In the genomic region with DNA sequence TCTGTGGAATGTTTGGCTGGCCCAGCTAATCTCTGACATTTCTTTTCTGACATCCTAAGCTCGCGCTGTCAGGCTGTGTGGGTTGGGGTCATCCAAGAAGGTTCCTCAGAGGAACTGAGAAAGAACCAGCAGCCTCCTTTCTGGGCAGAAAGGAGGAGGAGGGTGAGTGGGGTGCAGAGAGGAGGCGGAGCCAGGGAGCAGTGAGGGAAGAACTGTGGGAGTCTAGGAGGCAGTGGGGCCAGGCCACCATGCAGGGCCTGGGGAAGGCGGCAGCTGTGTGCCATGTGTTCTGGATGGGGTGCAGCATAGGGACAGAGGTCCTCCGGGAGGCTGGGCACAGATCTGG, we compare ENCODE assay signal across 10 cellular contexts. TPM values are rescaled to one million over a fixed set of nuclear protein-coding genes. Genes with fewer than 3 reads are reported as not detected.
DNase-seq lines count a peak whose midpoint lies in the region; ATAC-seq and TF ChIP-seq lines count a peak whose summit lies in the region.
"Had no signal": no experiment of that assay in that cellular context is flagged by ENCODE, and none has a peak within 500 bp of the region (broad histone marks: within the 10 kb centered on the region; RNA-seq: fewer than 3 reads in every experiment).

No MANE protein-coding gene starts in this region.

- H3K36me3 Mint-ChIP-seq in Calu3 (ENCODE audit: insufficient read depth, unreplicated experiment) (peaks cover 64% of the 10 kb centered on the region), memory B cell (peaks cover 12% of the 10 kb centered on the region), osteocyte (ENCODE audit: unreplicated experiment) (no peaks in the 10 kb centered on the region)

- peak; percentile 5 for TF ChIP-seq POLR2A in GM19193 (IDR thresholded peaks at IDR 0.05; ENCODE audit: extremely low read depth, insufficient read depth, insufficient read length)

- TF ChIP-seq CTCF in Calu3 (IDR thresholded peaks at IDR 0.05; ENCODE audit: unreplicated experiment) (no peak), osteocyte (IDR thresholded peaks at IDR 0.05) (no peak)

- peak overlapping the region; percentile 59 for H3K27ac Mint-ChIP-seq in Calu3 (ENCODE audit: unreplicated experiment)
- H3K27ac Mint-ChIP-seq in memory B cell, result peak overlapping the region; percentile 90
- H3K27ac Mint-ChIP-seq in osteocyte (ENCODE audit: unreplicated experiment), result no peak overlapping the region

- peaks cover 85% of the 10 kb centered on the region for H3K4me1 Mint-ChIP-seq in Calu3 (ENCODE audit: low read depth, unreplicated experiment)
- H3K4me1 Mint-ChIP-seq in memory B cell, result peaks cover 71% of the 10 kb centered on the region
- H3K4me1 Mint-ChIP-seq in osteocyte (ENCODE audit: unreplicated experiment), result peaks cover 4% of the 10 kb centered on the region

- peak; percentile 26 for ATAC-seq in memory B cell (ENCODE audit: low read depth)
- ATAC-seq in HG02571 (IDR thresholded peaks at IDR 0.05; ENCODE audit: unreplicated experiment), result no peak
- no peak for ATAC-seq in HG02852 (IDR thresholded peaks at IDR 0.05; ENCODE audit: unreplicated experiment)

- DNase-seq in Calu3, result no peak
- peak; percentile 46 for DNase-seq in SKM-1 (lab: John Stamatoyannopoulos, UW; ENCODE audit: unreplicated experiment)
- DNase-seq in memory B cell (ENCODE audit: low spot score in 2 of 2), result no peak
- DNase-seq in osteocyte (ENCODE audit: extremely low spot score, unreplicated experiment), result no peak
- no peak for DNase-seq in AG20443 (ENCODE audit: low spot score)
- DNase-seq: NCI-H2081; stimulated activated naive CD4-positive, alpha-beta T cell had no signal

- CTCF ChIA-PET in Calu3 (lab: Charles Lee), result no interaction called here

- H3K9me3 Mint-ChIP-seq in Calu3 (ENCODE audit: low read depth, unreplicated experiment), result no peaks in the 10 kb centered on the region
- no peaks in the 10 kb centered on the region for H3K9me3 Mint-ChIP-seq in memory B cell
- H3K9me3 Mint-ChIP-seq in osteocyte (ENCODE audit: unreplicated experiment), result no peaks in the 10 kb centered on the region

- H3K4me3 Mint-ChIP-seq in Calu3 (ENCODE audit: low read depth, unreplicated experiment) (peak overlapping the region; percentile 80), memory B cell (peak overlapping the region; percentile 84), osteocyte (ENCODE audit: unreplicated experiment) (no peak overlapping the region)

- intact Hi-C loops in Calu3 (cut with micrococcal nuclease; ENCODE audit: unreplicated experiment), result no loop called here

- H3K27me3 Mint-ChIP-seq in Calu3 (ENCODE audit: unreplicated experiment), result no peaks in the 10 kb centered on the region
- H3K27me3 Mint-ChIP-seq in memory B cell, result no peaks in the 10 kb centered on the region
- peaks cover 14% of the 10 kb centered on the region for H3K27me3 Mint-ChIP-seq in osteocyte (ENCODE audit: unreplicated experiment)

- no TSS peak for BruUV-seq in Calu3 (replicated peaks; lab: Mats Ljungman, UMichigan)

RNA-seq across cellular contexts. Expression of a gene that starts 5.3 kb away (rescaled TPM):
- total RNA-seq in Calu3 (2022) (67.6 and 74.8 TPM in 2 replicates), osteocyte (0.37 and 0.51 TPM in 2 replicates)

RNA-seq across cellular contexts. Expression of a gene that starts 32.5 kb away (rescaled TPM):
- total RNA-seq in Calu3 (2022) (38.5 and 43.8 TPM in 2 replicates), osteocyte (49.6 and 59.5 TPM in 2 replicates)

Comparison
In these comparisons a context has a peak if more than half of its experiments do, and no peak if none do; other contexts are left out.
1. RNA of a gene that starts 5.3 kb away (total RNA-seq): 67.6 to 74.8 TPM in Calu3; 0.37 to 0.51 TPM in osteocyte; every median in the first group is over 10 times any median in the second.